ENCODE assay signal across 8 cellular contexts in genomic region chr14:34539407-34540180, GRCh38. TPM values are rescaled to one million over a fixed set of nuclear protein-coding genes. Genes with fewer than 3 reads are reported as not detected.
DNase-seq lines count a peak whose midpoint lies in the region; FAIRE-seq and TF ChIP-seq lines count a peak whose summit lies in the region.

Gene EAPP, minus strand, starts transcription at chr14:34539701. Its CDS starts 73 bp downstream, at chr14:34539628.

- peak within 1 kb of the TSS; percentile 99 for H3K27ac Mint-ChIP-seq in activated T-helper 2 cell treated with anti-CD3 and anti-CD28 coated beads, Interferon-gamma antibody, Interleukin-2, Interleukin-4, amounts not matched to agents 10 μg/mL and 5 μg/mL and 100 μg/mL, durations not matched to agents 14 hours and 24 hours and 36 hours

- H3K27me3 Mint-ChIP-seq in activated T-helper 2 cell treated with anti-CD3 and anti-CD28 coated beads, Interferon-gamma antibody, Interleukin-2, Interleukin-4, amounts not matched to agents 10 μg/mL and 5 μg/mL and 100 μg/mL, durations not matched to agents 14 hours and 24 hours and 36 hours (ENCODE audit: low read depth): no peaks in the 10 kb centered on the region

- TF ChIP-seq POLR2A in H54 (IDR thresholded peaks at IDR 0.05; ENCODE audit: low read depth, low read length) (peak; percentile 45), ovary (IDR thresholded peaks at IDR 0.05) (peak; percentile 93), tibial nerve (IDR thresholded peaks at IDR 0.05) (peak; percentile 87 to 97)

- H3K4me1 ChIP-seq in MM.1S (ENCODE audit: low read length) (0 out of 2 replicates have a peak, but pooled peaks cover 4% of the 10 kb centered on the region), ovary (ENCODE audit: insufficient read depth) (peaks cover 6% of the 10 kb centered on the region), tibial nerve (peaks cover 0 to 31% (median 11%) of the 10 kb centered on the region in 4 donors)

- H3K36me3 Mint-ChIP-seq in activated T-helper 2 cell treated with anti-CD3 and anti-CD28 coated beads, Interferon-gamma antibody, Interleukin-2, Interleukin-4, amounts not matched to agents 10 μg/mL and 5 μg/mL and 100 μg/mL, durations not matched to agents 14 hours and 24 hours and 36 hours (ENCODE audit: low read depth): peaks cover 13% of the 10 kb centered on the region

- H3K4me3 ChIP-seq in MM.1S (ENCODE audit: low read length): peak within 1 kb of the TSS; percentile 95
- peak within 1 kb of the TSS; percentile 74 for H3K4me3 ChIP-seq in ovary
- H3K4me3 ChIP-seq in tibial nerve: peak within 1 kb of the TSS; percentile 74 to 98 (median 91)

- peak within 1 kb of the TSS; percentile 72 for H3K4me2 ChIP-seq in MM.1S (ENCODE audit: low read depth, low read length)

- no peaks in the 10 kb centered on the region for H4K20me1 ChIP-seq in MM.1S (ENCODE audit: insufficient read depth, low read length)

- no peaks in the 10 kb centered on the region for H3K27me3 ChIP-seq in MM.1S (replicated peaks; ENCODE audit: insufficient read depth, low read length)
- no peaks in the 10 kb centered on the region for H3K27me3 ChIP-seq in ovary
- no peaks in the 10 kb centered on the region for H3K27me3 ChIP-seq in tibial nerve

- H3F3A ChIP-seq in MM.1S (ENCODE audit: insufficient read depth, low read length): no peaks in the 10 kb centered on the region

- no peaks in the 10 kb centered on the region for H3K9me3 Mint-ChIP-seq in activated T-helper 2 cell treated with anti-CD3 and anti-CD28 coated beads, Interferon-gamma antibody, Interleukin-2, Interleukin-4, amounts not matched to agents 10 μg/mL and 5 μg/mL and 100 μg/mL, durations not matched to agents 14 hours and 24 hours and 36 hours

- DNase-seq in ELR (ENCODE audit: low read depth) (peak; percentile 98), H54 (ENCODE audit: insufficient read length, low spot score) (peak; percentile 90), MM.1S (peak; percentile 89), germinal center (ENCODE audit: low spot score) (peak; percentile 96), ovary (peak; percentile 96 to 98 (median 98)), tibial nerve (ENCODE audit: low spot score in 2 of 2) (peak; percentile 94 to 95), SW 1271 (lab: John Stamatoyannopoulos, UW) (no peak)
- peak; percentile 92 for DNase-seq in activated T-helper 2 cell treated with anti-CD3 and anti-CD28 coated beads, Interferon-gamma antibody, Interleukin-2, Interleukin-4, amounts not matched to agents 10 μg/mL and 5 μg/mL and 100 μg/mL, durations not matched to agents 14 hours and 24 hours and 36 hours (ENCODE audit: low spot score)

- WGBS in ovary, 3 donors: 1 to 2% (median 2%) methylated on average over 57 to 59 of the region's 59 CpGs
- 2 to 5% methylated on average over 38 to 54 of the region's 59 CpGs for WGBS in tibial nerve, 2 donors

- peak; percentile 36 for FAIRE-seq in H54 (lab: Jason Lieb, UNC)

- peak within 1 kb of the TSS; percentile 69 for H2AFZ ChIP-seq in MM.1S (ENCODE audit: low read length)

- peaks cover 24% of the 10 kb centered on the region for H3K4me1 Mint-ChIP-seq in activated T-helper 2 cell treated with anti-CD3 and anti-CD28 coated beads, Interferon-gamma antibody, Interleukin-2, Interleukin-4, amounts not matched to agents 10 μg/mL and 5 μg/mL and 100 μg/mL, durations not matched to agents 14 hours and 24 hours and 36 hours (ENCODE audit: low read depth)

- H3K27ac ChIP-seq in MM.1S (ENCODE audit: low read length) (peak within 1 kb of the TSS; percentile 75; the same call in 1 of the 2 replicates), ovary (peak within 1 kb of the TSS; percentile 84 to 93), tibial nerve (peak within 1 kb of the TSS; percentile 98 to 100 (median 98))

- peak; percentile 8 for TF ChIP-seq EP300 in ovary (IDR thresholded peaks at IDR 0.05)
- peak; percentile 94 to 99 for TF ChIP-seq EP300 in tibial nerve (IDR thresholded peaks at IDR 0.05)

- no peaks in the 10 kb centered on the region for H3K9me2 ChIP-seq in MM.1S (replicated peaks; ENCODE audit: insufficient read depth, low read length)

- TF ChIP-seq CTCF in MM.1S (IDR thresholded peaks at IDR 0.05; ENCODE audit: low read length) (no peak), ovary (IDR thresholded peaks at IDR 0.05) (no peak), tibial nerve (IDR thresholded peaks at IDR 0.05) (peak in 2 of 5 experiments; percentile 30 to 55)

- H3K9ac ChIP-seq in MM.1S (ENCODE audit: low read length): peak within 1 kb of the TSS; percentile 97

- H3K9me3 ChIP-seq in MM.1S (replicated peaks; ENCODE audit: insufficient read depth, low read length) (no peaks in the 10 kb centered on the region), ovary (no peaks in the 10 kb centered on the region), tibial nerve (no peaks in the 10 kb centered on the region)

- peak within 1 kb of the TSS; percentile 99 for H3K4me3 Mint-ChIP-seq in activated T-helper 2 cell treated with anti-CD3 and anti-CD28 coated beads, Interferon-gamma antibody, Interleukin-2, Interleukin-4, amounts not matched to agents 10 μg/mL and 5 μg/mL and 100 μg/mL, durations not matched to agents 14 hours and 24 hours and 36 hours (ENCODE audit: low read depth)

- H3K79me2 ChIP-seq in MM.1S (ENCODE audit: low read length): peaks cover 24% of the 10 kb centered on the region

- intact Hi-C loops in activated T-helper 2 cell treated with anti-CD3 and anti-CD28 coated beads, Interferon-gamma antibody, Interleukin-2, Interleukin-4, amounts not matched to agents 10 μg/mL and 5 μg/mL and 100 μg/mL, durations not matched to agents 14 hours and 24 hours and 36 hours (cut with micrococcal nuclease): loop anchor here (5.0 kb wide), 2 partner anchors 77 to 443 kb away; partner anchors contain the start of genes SPTSSA and SRP54
- intact Hi-C loops in ovary (cut with DNase I): loop anchor here in 2 of 4 donors (5.0 kb wide), 2 partner anchors 42 to 873 kb away; no protein-coding TSS in a partner anchor

- H3K36me3 ChIP-seq in MM.1S (replicated peaks; ENCODE audit: insufficient read depth, low read length) (no peaks in the 10 kb centered on the region), ovary (no peaks in the 10 kb centered on the region), tibial nerve (peaks cover 0 to 30% (median 6%) of the 10 kb centered on the region in 3 donors)

RNA-seq across cellular contexts. Expression of gene EAPP, which starts in this region (rescaled TPM):
- total RNA-seq in activated T-helper 2 cell treated with anti-CD3 and anti-CD28 coated beads, Interferon-gamma antibody, Interleukin-2, Interleukin-4, amounts not matched to agents 10 μg/mL and 5 μg/mL and 100 μg/mL, durations not matched to agents 14 hours and 24 hours and 36 hours: 35.2 and 36.6 TPM in 2 replicates
- 10 to 100 TPM; 41.1 to 53.8 (median 47.0) TPM for total RNA-seq in ovary
- polyA plus RNA-seq in ovary: 10 to 100 TPM; 67.6 to 67.8 TPM
- total RNA-seq in tibial nerve: 10 to 100 TPM; 28.8 to 52.4 (median 37.3) TPM

Comparison
In these comparisons a context has a peak if more than half of its experiments do, and no peak if none do; other contexts are left out.
1. DNase-seq: peak in ELR (single experiment), H54 (single experiment), MM.1S (single experiment), activated T-helper 2 cell treated with anti-CD3 and anti-CD28 coated beads, Interferon-gamma antibody, Interleukin-2, Interleukin-4, amounts not matched to agents 10 μg/mL and 5 μg/mL and 100 μg/mL, durations not matched to agents 14 hours and 24 hours and 36 hours (single experiment), germinal center (single experiment), ovary (5 of 5) and tibial nerve (2 of 2); none in SW 1271 (0 of 2).
2. Peak in every context shown above with its lines, with median percentiles within 50 percentile points of each other: POLR2A ChIP-seq, H3K27ac ChIP-seq and H3K4me3 ChIP-seq.